In the genomic region with DNA sequence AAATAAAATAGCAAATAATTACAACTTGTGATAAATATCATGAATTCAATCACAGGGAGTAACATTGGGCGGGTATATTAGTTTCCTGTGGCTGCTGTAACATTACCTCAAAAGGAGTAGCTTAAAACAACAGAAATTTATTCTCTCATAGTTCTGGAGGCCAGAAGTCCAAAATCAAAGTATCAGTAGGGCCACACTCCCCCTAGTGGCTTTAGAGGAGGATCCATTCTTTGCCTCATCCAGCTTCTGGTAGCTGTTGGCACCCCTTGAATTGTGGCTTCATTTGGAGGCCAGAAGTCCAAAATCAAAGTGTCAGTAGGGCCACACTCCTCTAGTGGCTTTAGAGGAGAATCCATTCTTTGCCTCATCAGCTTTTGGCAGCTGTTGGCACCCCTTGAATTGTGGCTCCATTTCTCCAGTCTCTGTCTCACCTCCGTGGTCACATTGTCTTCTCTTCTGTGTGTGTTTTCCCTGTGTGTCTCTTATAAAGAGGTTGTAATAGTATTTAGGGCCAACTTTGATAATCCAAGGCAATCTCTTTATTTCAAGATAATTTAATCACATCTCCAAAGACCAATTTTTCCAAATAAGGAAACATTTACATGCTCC, we compare ENCODE assay signal across 8 cellular contexts. TPM values are rescaled to one million over a fixed set of nuclear protein-coding genes. Genes with fewer than 3 reads are reported as not detected.
A peak's percentile ranks its signal among the peaks of the same experiment; 100 is the strongest.
DNase-seq lines count a peak whose midpoint lies in the region; ATAC-seq and TF ChIP-seq lines count a peak whose summit lies in the region.

No MANE protein-coding gene starts in this region.

- BruUV-seq in PC-3 (replicated peaks; lab: Mats Ljungman, UMichigan) = no TSS peak

- no peak overlapping the region for H3K27ac Mint-ChIP-seq in activated T-helper 1 cell treated with anti-CD3 and anti-CD28 coated beads, Interleukin-12 subunit alpha, Interleukin-12 subunit beta, Interleukin-2, Interleukin-4 antibody, amounts not matched to agents 30 ng/mL and 10 ng/mL and 1 ng/mL, durations not matched to agents 14 hours and 24 hours and 36 hours

- no peak overlapping the region for H3K4me3 Mint-ChIP-seq in activated T-helper 1 cell treated with anti-CD3 and anti-CD28 coated beads, Interleukin-12 subunit alpha, Interleukin-12 subunit beta, Interleukin-2, Interleukin-4 antibody, amounts not matched to agents 30 ng/mL and 10 ng/mL and 1 ng/mL, durations not matched to agents 14 hours and 24 hours and 36 hours

- TF ChIP-seq CTCF in AG09319 (IDR thresholded peaks at IDR 0.05; ENCODE audit: low read depth, low read length) = peak; percentile 60
- peak; percentile 69 for TF ChIP-seq CTCF in GM12865 (IDR thresholded peaks at IDR 0.05; ENCODE audit: insufficient read depth, low read depth, low read length, missing control alignments)
- peak; percentile 86 for TF ChIP-seq CTCF in PC-3 (conservative IDR thresholded peaks at IDR 0.05; ENCODE audit: low read depth, low read length)

- intact Hi-C loops in PC-3 (cut with micrococcal nuclease) = loop anchor here (1.0 to 2.0 kb wide), 3 partner anchors 55 to 413 kb away; no protein-coding TSS in a partner anchor
- intact Hi-C loops in activated T-helper 1 cell treated with anti-CD3 and anti-CD28 coated beads, Interleukin-12 subunit alpha, Interleukin-12 subunit beta, Interleukin-2, Interleukin-4 antibody, amounts not matched to agents 30 ng/mL and 10 ng/mL and 1 ng/mL, durations not matched to agents 14 hours and 24 hours and 36 hours (cut with micrococcal nuclease) = loop anchor here (1.0 to 5.0 kb wide), 4 partner anchors 59 to 413 kb away; no protein-coding TSS in a partner anchor

- H3K9me3 Mint-ChIP-seq in activated T-helper 1 cell treated with anti-CD3 and anti-CD28 coated beads, Interleukin-12 subunit alpha, Interleukin-12 subunit beta, Interleukin-2, Interleukin-4 antibody, amounts not matched to agents 30 ng/mL and 10 ng/mL and 1 ng/mL, durations not matched to agents 14 hours and 24 hours and 36 hours = no peaks in the 10 kb centered on the region

- no peaks in the 10 kb centered on the region for H3K9me2 ChIP-seq in PC-3 (replicated peaks; ENCODE audit: low read length)

- no peaks in the 10 kb centered on the region for H3K27me3 ChIP-seq in PC-3 (ENCODE audit: low read length)
- H3K27me3 ChIP-seq in effector memory CD4-positive, alpha-beta T cell (replicated peaks; ENCODE audit: control insufficient read depth, insufficient read depth, low read length, poor library complexity, severe bottlenecking) = no peaks in the 10 kb centered on the region

- H3K79me2 ChIP-seq in PC-3 (ENCODE audit: low read length) = peaks cover 17% of the 10 kb centered on the region

- no peak overlapping the region for H3K27ac ChIP-seq in PC-3 (ENCODE audit: low read length)
- H3K27ac ChIP-seq in effector memory CD4-positive, alpha-beta T cell (ENCODE audit: insufficient read depth, low read length, poor library complexity, severe bottlenecking) = no peak overlapping the region

- H3K4me2 ChIP-seq in PC-3 (ENCODE audit: low read length) = no peak overlapping the region

- CTCF ChIA-PET in PC-3 (lab: Charles Lee) = interaction anchor here (0.5 to 1.1 kb wide), 8 partner anchors 11 to 805 kb away, joined by 3 to 14 read pairs (median 4); no protein-coding TSS in a partner anchor

- H3K4me3 ChIP-seq in GM12865 (ENCODE audit: low read depth, low read length) (no peak overlapping the region), PC-3 (ENCODE audit: low read length) (no peak overlapping the region)
- no peak overlapping the region for H3K4me3 ChIP-seq in effector memory CD4-positive, alpha-beta T cell (ENCODE audit: insufficient read depth, low read depth, low read length, poor library complexity, severe bottlenecking)

- no peaks in the 10 kb centered on the region for H3K36me3 ChIP-seq in PC-3 (ENCODE audit: low read depth, low read length)
- H3K36me3 ChIP-seq in effector memory CD4-positive, alpha-beta T cell (ENCODE audit: control insufficient read depth, insufficient read depth, low read length) = no peaks in the 10 kb centered on the region

- H3K9me3 ChIP-seq in PC-3 (ENCODE audit: low read length) = no peaks in the 10 kb centered on the region
- no peaks in the 10 kb centered on the region for H3K9me3 ChIP-seq in effector memory CD4-positive, alpha-beta T cell (ENCODE audit: control insufficient read depth, low read length)

- no peaks in the 10 kb centered on the region for H3K36me3 Mint-ChIP-seq in activated T-helper 1 cell treated with anti-CD3 and anti-CD28 coated beads, Interleukin-12 subunit alpha, Interleukin-12 subunit beta, Interleukin-2, Interleukin-4 antibody, amounts not matched to agents 30 ng/mL and 10 ng/mL and 1 ng/mL, durations not matched to agents 14 hours and 24 hours and 36 hours (ENCODE audit: low read depth)

- POLR2A ChIA-PET in PC-3 (lab: Charles Lee; ENCODE audit: unreplicated experiment) = interaction anchor here (0.6 kb wide), 1 partner anchor 360 kb away, joined by 5 read pairs; no protein-coding TSS in a partner anchor

- H3K4me1 ChIP-seq in PC-3 (ENCODE audit: insufficient read depth, low read length) = peaks cover 24% of the 10 kb centered on the region
- peaks cover 3% of the 10 kb centered on the region for H3K4me1 ChIP-seq in effector memory CD4-positive, alpha-beta T cell (ENCODE audit: control insufficient read depth, insufficient read depth, low read length, poor library complexity, severe bottlenecking)

- H3K27me3 Mint-ChIP-seq in activated T-helper 1 cell treated with anti-CD3 and anti-CD28 coated beads, Interleukin-12 subunit alpha, Interleukin-12 subunit beta, Interleukin-2, Interleukin-4 antibody, amounts not matched to agents 30 ng/mL and 10 ng/mL and 1 ng/mL, durations not matched to agents 14 hours and 24 hours and 36 hours (ENCODE audit: insufficient read depth) = peaks cover 23% of the 10 kb centered on the region

- no peaks in the 10 kb centered on the region for H4K20me1 ChIP-seq in PC-3 (ENCODE audit: low read length)

- DNase-seq in AG09319 (ENCODE audit: extremely low read depth, low read depth) (peak; percentile 11), GM12865 (ENCODE audit: low read depth) (peak; percentile 52), PC-3 (peak; percentile 65), fibroblast of peridontal ligament (ENCODE audit: extremely low read depth) (peak; percentile 61), C1 segment of cervical spinal cord (lab: John Stamatoyannopoulos, UW) (no peak)
- no peak for DNase-seq in activated T-helper 1 cell treated with anti-CD3 and anti-CD28 coated beads, Interleukin-12 subunit alpha, Interleukin-12 subunit beta, Interleukin-2, Interleukin-4 antibody, amounts not matched to agents 30 ng/mL and 10 ng/mL and 1 ng/mL, durations not matched to agents 14 hours and 24 hours and 36 hours (ENCODE audit: low spot score)
- DNase-seq in effector memory CD4-positive, alpha-beta T cell = no peak

- H3F3A ChIP-seq in PC-3 (ENCODE audit: low read length, unreplicated experiment) = no peaks in the 10 kb centered on the region

- peaks cover 15% of the 10 kb centered on the region for H3K4me1 Mint-ChIP-seq in activated T-helper 1 cell treated with anti-CD3 and anti-CD28 coated beads, Interleukin-12 subunit alpha, Interleukin-12 subunit beta, Interleukin-2, Interleukin-4 antibody, amounts not matched to agents 30 ng/mL and 10 ng/mL and 1 ng/mL, durations not matched to agents 14 hours and 24 hours and 36 hours (ENCODE audit: low read depth)

- H3K9ac ChIP-seq in PC-3 (ENCODE audit: low read length) = no peak overlapping the region

- ATAC-seq in PC-3 = peak; percentile 14; the same call in 1 of the 2 replicates
- ATAC-seq in HG03135 (IDR thresholded peaks at IDR 0.05; ENCODE audit: unreplicated experiment) = no peak

- no peak overlapping the region for H2AFZ ChIP-seq in PC-3 (ENCODE audit: low read length)

RNA-seq across cellular contexts. Expression of a gene that starts 3.1 kb away (rescaled TPM):
- total RNA-seq in PC-3 (2014; rRNA removed) = 13.8 and 15.4 TPM in 2 replicates
- 0.86 and 1.2 TPM in 2 replicates for total RNA-seq in activated T-helper 1 cell treated with anti-CD3 and anti-CD28 coated beads, Interleukin-12 subunit alpha, Interleukin-12 subunit beta, Interleukin-2, Interleukin-4 antibody, amounts not matched to agents 30 ng/mL and 10 ng/mL and 1 ng/mL, durations not matched to agents 14 hours and 24 hours and 36 hours

Comparison
In these comparisons a context has a peak if more than half of its experiments do, and no peak if none do; other contexts are left out.
1. DNase-seq: peak in AG09319 (single experiment), GM12865 (single experiment), PC-3 (single experiment) and fibroblast of peridontal ligament (single experiment); none in activated T-helper 1 cell treated with anti-CD3 and anti-CD28 coated beads, Interleukin-12 subunit alpha, Interleukin-12 subunit beta, Interleukin-2, Interleukin-4 antibody, amounts not matched to agents 30 ng/mL and 10 ng/mL and 1 ng/mL, durations not matched to agents 14 hours and 24 hours and 36 hours (single experiment), effector memory CD4-positive, alpha-beta T cell (0 of 3) and C1 segment of cervical spinal cord (0 of 14).
2. Peak in every context shown above with its lines, with median percentiles within 50 percentile points of each other: CTCF ChIP-seq.